In genomic region chr1:86375688-86376087, GRCh38 we compare ENCODE assay signal across 31 cellular contexts.
"Had no signal": no experiment of that assay in that cellular context is flagged by ENCODE, and none has a peak within 500 bp of the region (broad histone marks: within the 10 kb centered on the region; RNA-seq: fewer than 3 reads in every experiment).

No MANE protein-coding gene starts in this region.

- H3K4me3 ChIP-seq: colonic mucosa, dorsolateral prefrontal cortex, gastrocnemius medialis, left ventricle myocardium inferior, lung, mucosa of descending colon, ovary, prostate gland, smooth muscle cell, stomach, suprapubic skin, tibial artery, upper lobe of right lung had no signal

- DNase-seq: activated CD4-positive, alpha-beta memory T cell treated with anti-CD3 and anti-CD28 coated beads for 36 hours; activated CD4-positive, alpha-beta T cell treated with anti-CD3 and anti-CD28 coated beads for 48 hours; activated CD8-positive, alpha-beta memory T cell treated with anti-CD3 and anti-CD28 coated beads, Interleukin-2, amount 50 U/mL, for 48 hours; activated gamma-delta T cell treated with Interleukin-2 at 50 U/mL for 16 hours; activated naive CD4-positive, alpha-beta T cell treated with anti-CD3 and anti-CD28 coated beads, Interleukin-2, amount 50 U/mL, for 16 hours; activated T-cell treated with anti-CD3 and anti-CD28 coated beads, Interleukin-2, amount 50 U/mL, for 24 hours; amygdala; colonic mucosa; dorsolateral prefrontal cortex; effector memory CD4-positive, alpha-beta T cell; gastrocnemius medialis; glutamatergic neuron; islet precursor cell; left ventricle myocardium inferior; mucosa of descending colon; ovary; retina; stimulated activated CD4-positive, alpha-beta T cell treated with anti-CD3 and anti-CD28 coated beads, Interleukin-1b, Interleukin-23, amount 100 ng/mL, for 48 hours; stimulated activated naive B cell treated with anti-CD40 and anti-IgM and Interleukin-4, amounts not matched to agents 10 μg/mL and 1 μg/mL and 100 μg/mL, for 72 hours; stomach; T-helper 17 cell; T1000; tibial artery; upper lobe of right lung; WERI-Rb-1 had no signal

- ATAC-seq: activated CD4-positive, CD25-positive, alpha-beta regulatory T cell treated with anti-CD3 and anti-CD28 coated beads, Interleukin-2, amount 50 U/mL, for 24 hours; gastrocnemius medialis; mucosa of descending colon; sciatic nerve; stimulated activated naive B cell treated with anti-CD40 and anti-IgM and Interleukin-4, amounts not matched to agents 10 μg/mL and 1 μg/mL and 100 μg/mL, for 72 hours; T-helper 17 cell; upper lobe of right lung had no signal
